24 cellular contexts compared by ENCODE assay signal in genomic region chr12:9389796-9390195, GRCh38.
"Had no signal": no experiment of that assay in that cellular context is flagged by ENCODE, and none has a peak within 500 bp of the region (broad histone marks: within the 10 kb centered on the region; RNA-seq: fewer than 3 reads in every experiment).

No MANE protein-coding gene starts in this region.

- H3K27me3 ChIP-seq: hepatocyte, ovary, suprapubic skin, tibial artery, upper lobe of right lung, uterus had no signal

- DNase-seq: islet precursor cell; left ventricle myocardium inferior; mesendoderm; naive B cell; natural killer cell; nephron progenitor cell; ovary; retina; right cardiac atrium; stimulated activated CD4-positive, alpha-beta T cell treated with anti-CD3 and anti-CD28 coated beads, Interleukin-4, amount 100 ng/mL, for 24 hours; stimulated activated naive CD4-positive, alpha-beta T cell; tibial artery; trophoblast cell; upper lobe of right lung; uterus had no signal

- H3K27ac ChIP-seq: hepatocyte, left ventricle myocardium inferior, ovary, skin epidermis, suprapubic skin, thoracic aorta, tibial artery, upper lobe of right lung, uterus had no signal

- H3K4me1 ChIP-seq: left ventricle myocardium inferior, suprapubic skin, tibial artery, upper lobe of right lung, uterus had no signal

- H3K4me3 Mint-ChIP-seq: mesothelial cell of epicardium; natural killer cell; nephron progenitor cell; stimulated activated effector memory CD8-positive, alpha-beta T cell treated with anti-CD3 and anti-CD28 coated beads, Interleukin-12 subunit alpha, Interleukin-12 subunit beta, amount 100 ng/mL, for 72 hours; stimulated activated naive CD8-positive, alpha-beta T cell treated with anti-CD3 and anti-CD28 coated beads, Interleukin-15, Interleukin-2, amounts not matched to agents 100 ng/mL and 50 ng/mL, for 24 hours had no signal

- H3K9me3 Mint-ChIP-seq: mesothelial cell of epicardium; natural killer cell; nephron progenitor cell; stimulated activated effector memory CD8-positive, alpha-beta T cell treated with anti-CD3 and anti-CD28 coated beads, Interleukin-12 subunit alpha, Interleukin-12 subunit beta, amount 100 ng/mL, for 72 hours; stimulated activated naive CD8-positive, alpha-beta T cell treated with anti-CD3 and anti-CD28 coated beads, Interleukin-15, Interleukin-2, amounts not matched to agents 100 ng/mL and 50 ng/mL, for 24 hours had no signal

- H3K36me3 Mint-ChIP-seq: mesothelial cell of epicardium; naive B cell; natural killer cell; stimulated activated effector memory CD8-positive, alpha-beta T cell treated with anti-CD3 and anti-CD28 coated beads, Interleukin-12 subunit alpha, Interleukin-12 subunit beta, amount 100 ng/mL, for 72 hours had no signal

- H3K36me3 ChIP-seq: left ventricle myocardium inferior, ovary, suprapubic skin, thoracic aorta, tibial artery, upper lobe of right lung, uterus had no signal

- H3K27me3 Mint-ChIP-seq: naive B cell; progenitor cell of endocrine pancreas; stimulated activated naive CD8-positive, alpha-beta T cell treated with anti-CD3 and anti-CD28 coated beads, Interleukin-15, Interleukin-2, amounts not matched to agents 100 ng/mL and 50 ng/mL, for 24 hours had no signal

- H3K9me3 ChIP-seq: left ventricle myocardium inferior, ovary, suprapubic skin, thoracic aorta, tibial artery, upper lobe of right lung, uterus had no signal

- H3K4me3 ChIP-seq: hepatocyte, left ventricle myocardium inferior, lung, ovary, skin epidermis, suprapubic skin, thoracic aorta, tibial artery, upper lobe of right lung, uterus had no signal

- H3K27ac Mint-ChIP-seq: mesothelial cell of epicardium; naive B cell; natural killer cell; nephron progenitor cell; progenitor cell of endocrine pancreas; stimulated activated naive CD8-positive, alpha-beta T cell treated with anti-CD3 and anti-CD28 coated beads, Interleukin-15, Interleukin-2, amounts not matched to agents 100 ng/mL and 50 ng/mL, for 24 hours had no signal
